In the genomic region with DNA sequence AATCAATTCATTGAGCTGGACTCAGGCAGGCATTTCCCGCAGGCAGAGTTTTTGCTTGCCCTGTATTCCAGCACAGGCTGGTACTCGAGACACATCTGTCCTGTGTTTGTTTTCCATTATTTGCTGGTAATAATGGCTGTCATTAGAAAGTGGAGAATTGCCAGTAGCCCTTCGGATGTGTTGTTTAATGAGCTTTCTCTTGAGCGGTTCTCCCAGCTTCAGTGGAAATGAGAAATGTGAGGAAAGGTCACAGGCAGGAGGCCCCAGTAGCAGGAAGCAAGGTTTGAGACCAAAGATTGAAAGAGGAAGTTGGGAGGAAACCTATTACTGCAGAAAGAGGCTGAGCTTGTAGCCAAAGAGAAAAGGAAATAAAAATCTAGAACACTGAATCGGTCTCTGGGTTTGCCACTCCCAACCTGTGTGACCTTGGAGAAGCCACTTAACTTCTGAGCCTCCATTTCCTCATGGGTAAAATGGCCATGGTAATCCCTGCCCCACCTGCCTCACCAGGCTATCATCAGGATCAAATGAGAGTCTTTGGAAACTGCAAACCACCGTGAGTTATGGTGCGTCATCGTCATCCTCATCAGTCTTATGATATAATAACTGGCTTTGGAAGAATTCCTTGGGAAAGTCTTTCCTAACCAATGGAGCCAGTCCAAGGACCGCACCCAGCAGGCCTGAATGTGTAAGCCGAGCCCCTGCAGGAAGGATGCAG, we compare ENCODE assay signal across 8 cellular contexts.
DNase-seq lines count a peak whose midpoint lies in the region; ATAC-seq and TF ChIP-seq lines count a peak whose summit lies in the region.

No MANE protein-coding gene starts in this region.

- no peak overlapping the region for H2AFZ ChIP-seq in fibroblast of lung (ENCODE audit: low read length)

- POLR2A ChIA-PET in CD4-positive, alpha-beta T cell (lab: Charles Lee) = interaction anchor here (0.7 to 2.4 kb wide), 8 partner anchors 10 to 393 kb away, joined by 3 to 19 read pairs (median 3); a partner anchor contains a TSS

- ATAC-seq in CD4-positive, alpha-beta T cell (ENCODE audit: poor library complexity) = peak; percentile 11

- no peaks in the 10 kb centered on the region for H3K9me3 Mint-ChIP-seq in CD4-positive, alpha-beta T cell
- H3K9me3 Mint-ChIP-seq in T-helper 2 cell treated with Interferon-gamma antibody and Interleukin-4, amounts not matched to agents 5 μg/mL and 100 μg/mL, for 36 hours = no peaks in the 10 kb centered on the region

- CTCF ChIA-PET in CD4-positive, alpha-beta T cell (lab: Charles Lee) = interaction anchor here (0.8 to 1.8 kb wide), 3 partner anchors 13 to 59 kb away, joined by 3 to 4 read pairs (median 4); no protein-coding TSS in a partner anchor

- peak overlapping the region; percentile 77 for H3K4me3 Mint-ChIP-seq in CD4-positive, alpha-beta T cell
- peak overlapping the region; percentile 80 for H3K4me3 Mint-ChIP-seq in T-helper 2 cell treated with Interferon-gamma antibody and Interleukin-4, amounts not matched to agents 5 μg/mL and 100 μg/mL, for 36 hours

- intact Hi-C loops in CD4-positive, alpha-beta T cell (cut with DNase I, micrococcal nuclease) = loop anchor here (1.0 to 2.0 kb wide), 2 partner anchors 10 to 16 kb away; no protein-coding TSS in a partner anchor
- intact Hi-C loops in sigmoid colon (cut with DNase I) = no loop called here

- H3K9me3 ChIP-seq in CD4-positive, alpha-beta T cell (ENCODE audit: control insufficient read depth, low read length) = no peaks in the 10 kb centered on the region
- no peaks in the 10 kb centered on the region for H3K9me3 ChIP-seq in fibroblast of lung (ENCODE audit: control insufficient read depth, insufficient read depth, low read depth, low read length)
- H3K9me3 ChIP-seq in sigmoid colon = no peaks in the 10 kb centered on the region

- H3K27ac ChIP-seq in CD4-positive, alpha-beta T cell (ENCODE audit: low read depth, low read length) = peak overlapping the region; percentile 48
- peak overlapping the region; percentile 82 for H3K27ac ChIP-seq in fibroblast of lung (ENCODE audit: insufficient read depth, low read length)
- peak overlapping the region in 3 of 4 donors; percentile 13 to 73 (median 20) for H3K27ac ChIP-seq in sigmoid colon

- 25 to 51% methylated on average over 10 of the region's 10 CpGs for WGBS in sigmoid colon, 2 donors

- peaks cover 84% of the 10 kb centered on the region for H3K4me1 Mint-ChIP-seq in CD4-positive, alpha-beta T cell (ENCODE audit: low read depth)
- H3K4me1 Mint-ChIP-seq in T-helper 2 cell treated with Interferon-gamma antibody and Interleukin-4, amounts not matched to agents 5 μg/mL and 100 μg/mL, for 36 hours (ENCODE audit: low read depth) = peaks cover 56% of the 10 kb centered on the region

- no peak for DNase-seq in CD4-positive, alpha-beta T cell
- DNase-seq in LoVo (ENCODE audit: low spot score) (peak; percentile 11), fibroblast of lung (ENCODE audit: low read depth in 2 of 2) (peak; percentile 96 to 97), sigmoid colon (peak; percentile 83), occipital lobe (lab: John Stamatoyannopoulos, UW) (no peak), inferior parietal cortex (ENCODE audit: extremely low spot score) (no peak)
- DNase-seq in T-helper 2 cell treated with Interferon-gamma antibody and Interleukin-4, amounts not matched to agents 5 μg/mL and 100 μg/mL, for 36 hours (ENCODE audit: low spot score) = no peak
- no peak for DNase-seq in activated CD4-positive, CD25-positive, alpha-beta regulatory T cell treated with anti-CD3 and anti-CD28 coated beads, Interleukin-2, amount 50 U/mL, for 72 hours

- H4K20me1 ChIP-seq in fibroblast of lung (ENCODE audit: control insufficient read depth, extremely low read depth, insufficient read depth, low read length) = no peaks in the 10 kb centered on the region

- TF ChIP-seq POLR2A in sigmoid colon (IDR thresholded peaks at IDR 0.05) = no peak

- peaks cover 32% of the 10 kb centered on the region for H3K79me2 ChIP-seq in fibroblast of lung (ENCODE audit: control insufficient read depth, insufficient read depth, low read length)

- H3K4me3 ChIP-seq in fibroblast of lung (replicated peaks in 1 of 4; ENCODE audit: control extremely low read depth in 1 of 4, insufficient read depth in 1 of 4, low read depth in 3 of 4, low read length in 4 of 4) (no peak overlapping the region), sigmoid colon (no peak overlapping the region)

- H3K4me1 ChIP-seq in fibroblast of lung (ENCODE audit: control insufficient read depth, extremely low read depth, insufficient read depth, low read length) (peaks cover 33% of the 10 kb centered on the region), sigmoid colon (peaks cover 0 to 32% (median 7%) of the 10 kb centered on the region in 4 donors)

- H3K27me3 ChIP-seq in CD4-positive, alpha-beta T cell (ENCODE audit: control insufficient read depth, insufficient read depth, low read length) = no peaks in the 10 kb centered on the region
- H3K27me3 ChIP-seq in fibroblast of lung (ENCODE audit: control insufficient read depth, insufficient read depth, low read length) (no peaks in the 10 kb centered on the region), sigmoid colon (no peaks in the 10 kb centered on the region)

- no peak overlapping the region for H3K9ac ChIP-seq in fibroblast of lung (ENCODE audit: insufficient read depth, low read length)

- peak overlapping the region; percentile 90 for H3K27ac Mint-ChIP-seq in CD4-positive, alpha-beta T cell
- H3K27ac Mint-ChIP-seq in T-helper 2 cell treated with Interferon-gamma antibody and Interleukin-4, amounts not matched to agents 5 μg/mL and 100 μg/mL, for 36 hours = peak overlapping the region; percentile 90

- no peaks in the 10 kb centered on the region for H3K27me3 Mint-ChIP-seq in CD4-positive, alpha-beta T cell
- no peaks in the 10 kb centered on the region for H3K27me3 Mint-ChIP-seq in T-helper 2 cell treated with Interferon-gamma antibody and Interleukin-4, amounts not matched to agents 5 μg/mL and 100 μg/mL, for 36 hours (ENCODE audit: low read depth)

- TF ChIP-seq CTCF in CD4-positive, alpha-beta T cell (IDR thresholded peaks at IDR 0.05) = no peak
- no peak for TF ChIP-seq CTCF in fibroblast of lung (conservative IDR thresholded peaks at IDR 0.05 in 1 of 2, IDR thresholded peaks at IDR 0.05 in 1 of 2; ENCODE audit: low read depth in 1 of 2, low read length in 2 of 2)
- no peak for TF ChIP-seq CTCF in sigmoid colon (IDR thresholded peaks at IDR 0.05)

- H3K4me2 ChIP-seq in fibroblast of lung (ENCODE audit: extremely low read depth, insufficient read depth, low read length) = peak overlapping the region; percentile 27

- H3K36me3 Mint-ChIP-seq in CD4-positive, alpha-beta T cell (ENCODE audit: low read depth) = peaks cover 42% of the 10 kb centered on the region
- peaks cover 76% of the 10 kb centered on the region for H3K36me3 Mint-ChIP-seq in T-helper 2 cell treated with Interferon-gamma antibody and Interleukin-4, amounts not matched to agents 5 μg/mL and 100 μg/mL, for 36 hours (ENCODE audit: low read depth)

- no peak for TF ChIP-seq EP300 in sigmoid colon (IDR thresholded peaks at IDR 0.05)

- H3K36me3 ChIP-seq in fibroblast of lung (ENCODE audit: control insufficient read depth, insufficient read depth, low read length) (peaks cover 11% of the 10 kb centered on the region), sigmoid colon (peaks cover 0 to 24% (median 14%) of the 10 kb centered on the region in 4 donors)

Comparison
In these comparisons a context has a peak if more than half of its experiments do, and no peak if none do; other contexts are left out.
1. DNase-seq: peak in LoVo (single experiment), fibroblast of lung (2 of 2) and sigmoid colon (single experiment); none in CD4-positive, alpha-beta T cell (0 of 10), T-helper 2 cell treated with Interferon-gamma antibody and Interleukin-4, amounts not matched to agents 5 μg/mL and 100 μg/mL, for 36 hours (single experiment), occipital lobe (single experiment), inferior parietal cortex (single experiment) and activated CD4-positive, CD25-positive, alpha-beta regulatory T cell treated with anti-CD3 and anti-CD28 coated beads, Interleukin-2, amount 50 U/mL, for 72 hours (single experiment).
2. H3K27ac ChIP-seq: peak in every context shown above with its lines; median percentile 82 in fibroblast of lung; 48 in CD4-positive, alpha-beta T cell; 20 in sigmoid colon.